2 cellular contexts compared by ENCODE assay signal in the genomic region with DNA sequence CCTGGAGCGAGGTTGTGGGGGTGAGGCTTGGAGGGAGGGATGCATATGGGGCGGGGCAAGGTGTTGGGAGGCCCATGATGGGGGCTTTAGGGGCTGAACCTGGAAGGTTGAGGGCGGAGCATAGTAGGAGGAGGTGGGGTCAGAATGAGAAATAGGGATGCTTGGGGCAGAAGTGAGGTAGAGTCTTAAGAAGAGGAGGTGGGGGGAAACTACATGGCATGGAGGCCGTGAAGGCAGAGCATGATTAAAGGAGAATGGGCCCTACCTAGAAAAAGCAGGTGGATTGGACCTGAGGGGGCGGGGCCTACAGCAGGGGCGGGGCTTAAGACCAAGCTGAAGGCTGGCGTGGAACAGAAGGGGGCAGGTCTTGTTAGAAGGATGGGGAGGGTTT.
TF ChIP-seq lines count a peak whose summit lies in the region.

No MANE protein-coding gene starts in this region.

TF ChIP-seq in HCT116, 20 proteins besides CTCF, POLR2A, EP300 and RAD21:
- TF ChIP-seq SP1 (IDR thresholded peaks at IDR 0.05; ENCODE audit: low read depth) = no peak
- no peak for TF ChIP-seq FOSL1 (IDR thresholded peaks at IDR 0.05; ENCODE audit: low read depth)
- TF ChIP-seq, protein P1, sequence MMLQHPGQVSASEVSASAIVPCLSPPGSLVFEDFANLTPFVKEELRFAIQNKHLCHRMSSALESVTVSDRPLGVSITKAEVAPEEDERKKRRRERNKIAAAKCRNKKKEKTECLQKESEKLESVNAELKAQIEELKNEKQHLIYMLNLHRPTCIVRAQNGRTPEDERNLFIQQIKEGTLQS (IDR thresholded peaks at IDR 0.05) = no peak
- no peak for TF ChIP-seq POLR2AphosphoS5 (IDR thresholded peaks at IDR 0.05; ENCODE audit: low read depth, low read length)
- TF ChIP-seq TCF7L2 (IDR thresholded peaks at IDR 0.05; ENCODE audit: borderline replicate concordance, extremely low read depth, insufficient read depth, insufficient read length) = no peak
- TF ChIP-seq, protein P2, sequence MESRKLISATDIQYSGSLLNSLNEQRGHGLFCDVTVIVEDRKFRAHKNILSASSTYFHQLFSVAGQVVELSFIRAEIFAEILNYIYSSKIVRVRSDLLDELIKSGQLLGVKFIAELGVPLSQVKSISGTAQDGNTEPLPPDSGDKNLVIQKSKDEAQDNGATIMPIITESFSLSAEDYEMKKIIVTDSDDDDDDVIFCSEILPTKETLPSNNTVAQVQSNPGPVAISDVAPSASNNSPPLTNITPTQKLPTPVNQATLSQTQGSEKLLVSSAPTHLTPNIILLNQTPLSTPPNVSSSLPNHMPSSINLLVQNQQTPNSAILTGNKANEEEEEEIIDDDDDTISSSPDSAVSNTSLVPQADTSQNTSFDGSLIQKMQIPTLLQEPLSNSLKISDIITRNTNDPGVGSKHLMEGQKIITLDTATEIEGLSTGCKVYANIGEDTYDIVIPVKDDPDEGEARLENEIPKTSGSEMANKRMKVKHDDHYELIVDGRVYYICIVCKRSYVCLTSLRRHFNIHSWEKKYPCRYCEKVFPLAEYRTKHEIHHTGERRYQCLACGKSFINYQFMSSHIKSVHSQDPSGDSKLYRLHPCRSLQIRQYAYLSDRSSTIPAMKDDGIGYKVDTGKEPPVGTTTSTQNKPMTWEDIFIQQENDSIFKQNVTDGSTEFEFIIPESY (IDR thresholded peaks at IDR 0.05; ENCODE audit: extremely low read depth, insufficient replicate concordance, low read length) = no peak
TF ChIP-seq in HCT116: peak in this region for 0.

TF ChIP-seq in GM12878, 131 proteins besides CTCF, POLR2A, EP300 and RAD21:
- TF ChIP-seq SUPT20H (IDR thresholded peaks at IDR 0.05; ENCODE audit: borderline replicate concordance, control insufficient read depth, low read depth, low read length) = no peak
- TF ChIP-seq, protein P3, sequence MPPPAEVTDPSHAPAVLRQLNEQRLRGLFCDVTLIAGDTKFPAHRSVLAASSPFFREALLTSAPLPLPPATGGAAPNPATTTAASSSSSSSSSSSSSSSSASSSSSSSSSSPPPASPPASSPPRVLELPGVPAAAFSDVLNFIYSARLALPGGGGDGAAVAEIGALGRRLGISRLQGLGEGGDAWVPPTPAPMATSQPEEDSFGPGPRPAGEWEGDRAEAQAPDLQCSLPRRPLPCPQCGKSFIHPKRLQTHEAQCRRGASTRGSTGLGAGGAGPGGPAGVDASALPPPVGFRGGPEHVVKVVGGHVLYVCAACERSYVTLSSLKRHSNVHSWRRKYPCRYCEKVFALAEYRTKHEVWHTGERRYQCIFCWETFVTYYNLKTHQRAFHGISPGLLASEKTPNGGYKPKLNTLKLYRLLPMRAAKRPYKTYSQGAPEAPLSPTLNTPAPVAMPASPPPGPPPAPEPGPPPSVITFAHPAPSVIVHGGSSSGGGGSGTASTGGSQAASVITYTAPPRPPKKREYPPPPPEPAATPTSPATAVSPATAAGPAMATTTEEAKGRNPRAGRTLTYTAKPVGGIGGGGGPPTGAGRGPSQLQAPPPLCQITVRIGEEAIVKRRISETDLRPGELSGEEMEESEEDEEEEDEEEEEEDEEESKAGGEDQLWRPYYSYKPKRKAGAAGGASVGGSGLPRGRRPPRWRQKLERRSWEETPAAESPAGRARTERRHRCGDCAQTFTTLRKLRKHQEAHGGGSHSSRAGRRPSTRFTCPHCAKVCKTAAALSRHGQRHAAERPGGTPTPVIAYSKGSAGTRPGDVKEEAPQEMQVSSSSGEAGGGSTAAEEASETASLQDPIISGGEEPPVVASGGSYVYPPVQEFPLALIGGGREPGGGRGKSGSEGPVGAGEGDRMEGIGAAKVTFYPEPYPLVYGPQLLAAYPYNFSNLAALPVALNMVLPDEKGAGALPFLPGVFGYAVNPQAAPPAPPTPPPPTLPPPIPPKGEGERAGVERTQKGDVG (CRISPR knock-in tag; IDR thresholded peaks at IDR 0.05) = no peak
- TF ChIP-seq, protein P4, sequence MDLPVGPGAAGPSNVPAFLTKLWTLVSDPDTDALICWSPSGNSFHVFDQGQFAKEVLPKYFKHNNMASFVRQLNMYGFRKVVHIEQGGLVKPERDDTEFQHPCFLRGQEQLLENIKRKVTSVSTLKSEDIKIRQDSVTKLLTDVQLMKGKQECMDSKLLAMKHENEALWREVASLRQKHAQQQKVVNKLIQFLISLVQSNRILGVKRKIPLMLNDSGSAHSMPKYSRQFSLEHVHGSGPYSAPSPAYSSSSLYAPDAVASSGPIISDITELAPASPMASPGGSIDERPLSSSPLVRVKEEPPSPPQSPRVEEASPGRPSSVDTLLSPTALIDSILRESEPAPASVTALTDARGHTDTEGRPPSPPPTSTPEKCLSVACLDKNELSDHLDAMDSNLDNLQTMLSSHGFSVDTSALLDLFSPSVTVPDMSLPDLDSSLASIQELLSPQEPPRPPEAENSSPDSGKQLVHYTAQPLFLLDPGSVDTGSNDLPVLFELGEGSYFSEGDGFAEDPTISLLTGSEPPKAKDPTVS (IDR thresholded peaks at IDR 0.05; ENCODE audit: low read depth, low read length) = no peak
- TF ChIP-seq MEF2A (IDR thresholded peaks at IDR 0.05; ENCODE audit: insufficient read depth, low read depth, low read length) = no peak
- no peak for TF ChIP-seq POLR2AphosphoS2 (IDR thresholded peaks at IDR 0.05; ENCODE audit: low read depth, low read length)
- TF ChIP-seq, protein P5, sequence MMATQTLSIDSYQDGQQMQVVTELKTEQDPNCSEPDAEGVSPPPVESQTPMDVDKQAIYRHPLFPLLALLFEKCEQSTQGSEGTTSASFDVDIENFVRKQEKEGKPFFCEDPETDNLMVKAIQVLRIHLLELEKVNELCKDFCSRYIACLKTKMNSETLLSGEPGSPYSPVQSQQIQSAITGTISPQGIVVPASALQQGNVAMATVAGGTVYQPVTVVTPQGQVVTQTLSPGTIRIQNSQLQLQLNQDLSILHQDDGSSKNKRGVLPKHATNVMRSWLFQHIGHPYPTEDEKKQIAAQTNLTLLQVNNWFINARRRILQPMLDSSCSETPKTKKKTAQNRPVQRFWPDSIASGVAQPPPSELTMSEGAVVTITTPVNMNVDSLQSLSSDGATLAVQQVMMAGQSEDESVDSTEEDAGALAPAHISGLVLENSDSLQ (IDR thresholded peaks at IDR 0.05) = no peak
- no peak for TF ChIP-seq ATF7 (IDR thresholded peaks at IDR 0.05; ENCODE audit: low read depth)
- no peak for TF ChIP-seq KDM1A (IDR thresholded peaks at IDR 0.05; ENCODE audit: borderline replicate concordance)
- no peak for TF ChIP-seq ZNF622 (IDR thresholded peaks at IDR 0.05)
- TF ChIP-seq HCFC1 (IDR thresholded peaks at IDR 0.05; ENCODE audit: low read length) = no peak
- TF ChIP-seq, protein P1 (IDR thresholded peaks at IDR 0.05; ENCODE audit: borderline replicate concordance, extremely low read depth, low read depth, low read length) = no peak
- no peak for TF ChIP-seq BMI1 (IDR thresholded peaks at IDR 0.05; ENCODE audit: borderline replicate concordance)
- no peak for TF ChIP-seq SPI1 (IDR thresholded peaks at IDR 0.05; ENCODE audit: borderline replicate concordance, insufficient read depth, low read depth, low read length)
- no peak for TF ChIP-seq SIN3A (IDR thresholded peaks at IDR 0.05; ENCODE audit: low read depth, low read length)
- TF ChIP-seq, protein P6, sequence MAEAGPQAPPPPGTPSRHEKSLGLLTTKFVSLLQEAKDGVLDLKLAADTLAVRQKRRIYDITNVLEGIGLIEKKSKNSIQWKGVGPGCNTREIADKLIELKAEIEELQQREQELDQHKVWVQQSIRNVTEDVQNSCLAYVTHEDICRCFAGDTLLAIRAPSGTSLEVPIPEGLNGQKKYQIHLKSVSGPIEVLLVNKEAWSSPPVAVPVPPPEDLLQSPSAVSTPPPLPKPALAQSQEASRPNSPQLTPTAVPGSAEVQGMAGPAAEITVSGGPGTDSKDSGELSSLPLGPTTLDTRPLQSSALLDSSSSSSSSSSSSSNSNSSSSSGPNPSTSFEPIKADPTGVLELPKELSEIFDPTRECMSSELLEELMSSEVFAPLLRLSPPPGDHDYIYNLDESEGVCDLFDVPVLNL (IDR thresholded peaks at IDR 0.05; ENCODE audit: low read depth, low read length) = no peak
- TF ChIP-seq TARDBP (IDR thresholded peaks at IDR 0.05; ENCODE audit: borderline replicate concordance) = no peak
TF ChIP-seq in GM12878: peak in this region for 0.
